In the genomic region with DNA sequence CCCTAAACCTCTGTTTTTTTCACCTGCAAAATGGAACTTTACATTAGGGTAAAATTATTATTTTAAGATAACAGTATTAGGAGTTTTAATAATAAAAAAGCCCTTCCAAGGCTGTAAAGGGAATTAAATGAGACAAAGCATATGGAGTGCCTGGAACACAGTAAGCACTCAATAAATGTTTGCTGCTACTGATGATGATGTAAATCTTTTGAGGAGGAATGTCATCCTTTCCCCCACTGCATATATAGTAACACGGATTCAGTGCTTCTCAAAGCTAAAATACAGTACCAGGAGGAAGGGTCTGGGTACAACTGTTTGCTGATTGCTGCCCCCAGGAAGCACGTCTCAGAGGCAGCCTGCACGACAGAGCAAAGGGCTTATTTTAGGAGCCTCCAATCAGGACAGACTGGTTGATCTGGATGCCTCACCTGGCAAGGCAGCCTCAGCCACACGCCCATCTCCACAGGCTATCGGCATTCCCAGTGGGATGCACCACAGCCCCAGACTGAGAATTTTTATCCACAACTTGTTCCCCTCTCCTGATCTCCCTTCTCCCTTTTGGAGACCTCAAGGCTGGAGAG, we compare ENCODE assay signal across 10 cellular contexts.
DNase-seq lines count a peak whose midpoint lies in the region; ATAC-seq and TF ChIP-seq lines count a peak whose summit lies in the region.
"Had no signal": no experiment of that assay in that cellular context is flagged by ENCODE, and none has a peak within 500 bp of the region (broad histone marks: within the 10 kb centered on the region; RNA-seq: fewer than 3 reads in every experiment).

No MANE protein-coding gene starts in this region.

- no peaks in the 10 kb centered on the region for H3K9me2 ChIP-seq in hepatocyte (replicated peaks; ENCODE audit: insufficient read depth)

- no peaks in the 10 kb centered on the region for H3K9me3 ChIP-seq in hepatocyte (ENCODE audit: low read depth)

- POLR2A ChIA-PET in RWPE1 (lab: Yijun Ruan, JAX; ENCODE audit: low non-redundant PET), result no interaction called here

- H3K27ac ChIP-seq in RWPE1 (peak overlapping the region; percentile 99), hepatocyte (peak overlapping the region; percentile 85)

- ATAC-seq in sciatic nerve (peak; percentile 6), GM19397 (IDR thresholded peaks at IDR 0.05; ENCODE audit: unreplicated experiment) (no peak), GM18870 (IDR thresholded peaks at IDR 0.05; ENCODE audit: unreplicated experiment) (no peak), HG02870 (IDR thresholded peaks at IDR 0.05; ENCODE audit: unreplicated experiment) (no peak)
- ATAC-seq: natural killer cell had no signal

- H3K36me3 ChIP-seq in hepatocyte (replicated peaks; ENCODE audit: insufficient read depth, low read depth), result no peaks in the 10 kb centered on the region

- DNase-seq in ELF-1 (ENCODE audit: low read depth, low spot score), result peak; percentile 89
- no peak for DNase-seq in RWPE1 (ENCODE audit: low spot score)
- DNase-seq in hepatocyte (ENCODE audit: low spot score), result no peak
- DNase-seq in sciatic nerve (ENCODE audit: low spot score), result no peak
- DNase-seq in head of caudate nucleus, result no peak
- DNase-seq: natural killer cell; stimulated activated CD8-positive, alpha-beta memory T cell treated with anti-CD3 and anti-CD28 coated beads, Interleukin-4, amount 100 ng/mL, for 48 hours had no signal

- peak overlapping the region; percentile 75 for H3K4me2 ChIP-seq in hepatocyte

- H3K27me3 ChIP-seq in hepatocyte, result no peaks in the 10 kb centered on the region

- intact Hi-C loops in sciatic nerve (cut with DNase I), result no loop called here
- intact Hi-C loops in head of caudate nucleus (cut with DNase I), result no loop called here

- H3K4me3 ChIP-seq in hepatocyte, result no peak overlapping the region

- no peak for TF ChIP-seq CTCF in RWPE1 (conservative IDR thresholded peaks at IDR 0.05; ENCODE audit: low read depth)
- TF ChIP-seq CTCF in hepatocyte (IDR thresholded peaks at IDR 0.05; ENCODE audit: poor library complexity), result no peak

- H3K4me1 ChIP-seq in hepatocyte (ENCODE audit: insufficient read depth), result peaks cover 39% of the 10 kb centered on the region

- H4K20me1 ChIP-seq in hepatocyte (ENCODE audit: insufficient read depth, poor library complexity, severe bottlenecking), result no peaks in the 10 kb centered on the region

- 21% methylated on average over 5 of the region's 5 CpGs for WGBS in hepatocyte (ENCODE audit: low lambda C conversion rate, missing lambda C conversion rate)

- H3K79me2 ChIP-seq in hepatocyte, result peaks cover 24% of the 10 kb centered on the region

- H2AFZ ChIP-seq in hepatocyte, result no peak overlapping the region

- CTCF ChIA-PET in RWPE1 (lab: Yijun Ruan, JAX), result no interaction called here
